ENCODE assay signal across 1 cellular context in genomic region chr1:109901508-109902145, GRCh38.
TF ChIP-seq lines count a peak whose summit lies in the region.

No MANE protein-coding gene starts in this region.

TF ChIP-seq in K562, 482 proteins besides CTCF, POLR2A, EP300 and RAD21 (continued from another document):
- no peak for TF ChIP-seq STAT6 (CRISPR knock-in tag; IDR thresholded peaks at IDR 0.05)
- TF ChIP-seq ZKSCAN1 (IDR thresholded peaks at IDR 0.05; ENCODE audit: low read depth, low read length) = no peak
- TF ChIP-seq YY1 (IDR thresholded peaks at IDR 0.05; ENCODE audit: borderline replicate concordance in 1 of 3, control insufficient read depth in 1 of 3, extremely low read depth in 1 of 3, insufficient read depth in 3 of 3, insufficient read length in 1 of 3, insufficient replicate concordance in 2 of 3, low read depth in 1 of 3, low read length in 2 of 3) = no peak
- TF ChIP-seq SMAD1 (IDR thresholded peaks at IDR 0.05; ENCODE audit: low read depth, low read length, partially characterized antibody) = peak; percentile 90
- TF ChIP-seq ZNF511 (CRISPR knock-in tag; IDR thresholded peaks at IDR 0.05) = no peak
- no peak for TF ChIP-seq HMG20B (CRISPR knock-in tag; IDR thresholded peaks at IDR 0.05)
- TF ChIP-seq PTBP1 (IDR thresholded peaks at IDR 0.05; ENCODE audit: low read depth, low read length) = no peak
- TF ChIP-seq SMAD3 (CRISPR knock-in tag; conservative IDR thresholded peaks at IDR 0.05) = peak; percentile 56; the same call in 1 of the 2 replicates
- no peak for TF ChIP-seq MYNN (IDR thresholded peaks at IDR 0.05)
- no peak for TF ChIP-seq MYNN (CRISPR knock-in tag; IDR thresholded peaks at IDR 0.05)
- no peak for TF ChIP-seq TAF1 (IDR thresholded peaks at IDR 0.05; ENCODE audit: control insufficient read depth, extremely low read depth, insufficient read depth, low read length, severe bottlenecking)
- TF ChIP-seq CEBPZ (IDR thresholded peaks at IDR 0.05; ENCODE audit: borderline replicate concordance, low read depth, low read length) = no peak
- TF ChIP-seq KDM4B (IDR thresholded peaks at IDR 0.05; ENCODE audit: borderline replicate concordance in 2 of 2, low read depth in 1 of 2) = no peak
- TF ChIP-seq ZFPM2 (CRISPR knock-in tag; IDR thresholded peaks at IDR 0.05) = no peak
- no peak for TF ChIP-seq RFX1 (IDR thresholded peaks at IDR 0.05)
- peak; percentile 34 for TF ChIP-seq MEF2D (tag; conservative IDR thresholded peaks at IDR 0.05; ENCODE audit: low read depth)
- peak in 1 of 2 experiments; percentile 88; a peak in 1 of 4 replicates for TF ChIP-seq RCOR1 (IDR thresholded peaks at IDR 0.05; ENCODE audit: borderline replicate concordance in 1 of 2, low read depth in 2 of 2, low read length in 2 of 2)
- no peak for TF ChIP-seq NFYB (IDR thresholded peaks at IDR 0.05; ENCODE audit: extremely low read depth, insufficient read length)
- no peak for TF ChIP-seq NR2C2 (CRISPR knock-in tag; IDR thresholded peaks at IDR 0.05)
- TF ChIP-seq NR2C2 (tag; IDR thresholded peaks at IDR 0.05) = peak; percentile 91
- TF ChIP-seq AFF4 (CRISPR knock-in tag; IDR thresholded peaks at IDR 0.05) = no peak
- TF ChIP-seq SRF (CRISPR knock-in tag; IDR thresholded peaks at IDR 0.05) = peak in 1 of 2 experiments; percentile 49; a peak in 1 of 4 replicates
- TF ChIP-seq SPI1 (IDR thresholded peaks at IDR 0.05; ENCODE audit: borderline replicate concordance, low read depth, low read length) = no peak
- no peak for TF ChIP-seq CTCFL (IDR thresholded peaks at IDR 0.05; ENCODE audit: borderline replicate concordance, insufficient read depth, low read depth, low read length, poor library complexity, severe bottlenecking)
- TF ChIP-seq E4F1 (CRISPR knock-in tag; IDR thresholded peaks at IDR 0.05; ENCODE audit: borderline replicate concordance) = no peak
